ENCODE assay signal across 1 cellular context in the genomic region with DNA sequence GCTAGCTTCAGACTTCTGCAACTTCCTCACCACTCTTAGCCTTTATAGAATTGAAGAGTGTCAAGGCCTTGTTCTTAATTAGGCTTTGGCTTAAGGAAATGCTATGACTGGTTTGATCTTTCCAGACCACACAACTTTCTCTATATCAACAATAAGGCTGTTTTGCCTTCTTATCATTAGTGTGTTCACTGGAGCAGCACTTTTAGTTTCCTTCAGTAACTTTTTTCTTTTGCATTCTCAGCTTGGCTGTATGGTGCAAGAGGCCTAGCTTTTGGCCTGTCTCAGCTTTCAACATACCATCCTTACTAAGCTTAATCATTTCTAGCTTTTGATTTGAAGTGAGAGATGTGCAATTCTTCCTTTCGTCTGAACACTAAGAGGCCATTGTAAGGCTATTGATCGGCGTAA.
TF ChIP-seq lines count a peak whose summit lies in the region.

No MANE protein-coding gene starts in this region.

TF ChIP-seq in IMR-90, 13 proteins besides CTCF, POLR2A, EP300 and RAD21 (continued from another document):
- TF ChIP-seq CHD1 (IDR thresholded peaks at IDR 0.05; ENCODE audit: low read depth, low read length) (no peak), BHLHE40 (IDR thresholded peaks at IDR 0.05; ENCODE audit: low read depth, low read length) (no peak), NFE2L2 (IDR thresholded peaks at IDR 0.05; ENCODE audit: low read depth, low read length) (no peak), FOS (IDR thresholded peaks at IDR 0.05; ENCODE audit: low read depth, low read length) (no peak), MXI1 (IDR thresholded peaks at IDR 0.05; ENCODE audit: borderline replicate concordance, low read depth, low read length) (no peak), RFX5 (IDR thresholded peaks at IDR 0.05; ENCODE audit: low read depth, low read length) (no peak), MAZ (IDR thresholded peaks at IDR 0.05; ENCODE audit: borderline replicate concordance, low read depth, low read length) (no peak), SMC3 (IDR thresholded peaks at IDR 0.05; ENCODE audit: low read depth, low read length) (no peak)
- TF ChIP-seq, protein P1, sequence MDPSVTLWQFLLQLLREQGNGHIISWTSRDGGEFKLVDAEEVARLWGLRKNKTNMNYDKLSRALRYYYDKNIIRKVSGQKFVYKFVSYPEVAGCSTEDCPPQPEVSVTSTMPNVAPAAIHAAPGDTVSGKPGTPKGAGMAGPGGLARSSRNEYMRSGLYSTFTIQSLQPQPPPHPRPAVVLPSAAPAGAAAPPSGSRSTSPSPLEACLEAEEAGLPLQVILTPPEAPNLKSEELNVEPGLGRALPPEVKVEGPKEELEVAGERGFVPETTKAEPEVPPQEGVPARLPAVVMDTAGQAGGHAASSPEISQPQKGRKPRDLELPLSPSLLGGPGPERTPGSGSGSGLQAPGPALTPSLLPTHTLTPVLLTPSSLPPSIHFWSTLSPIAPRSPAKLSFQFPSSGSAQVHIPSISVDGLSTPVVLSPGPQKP (IDR thresholded peaks at IDR 0.05; ENCODE audit: borderline replicate concordance, low read depth, low read length) = no peak
